Comparison of ENCODE assay signal across 8 cellular contexts in the genomic region with DNA sequence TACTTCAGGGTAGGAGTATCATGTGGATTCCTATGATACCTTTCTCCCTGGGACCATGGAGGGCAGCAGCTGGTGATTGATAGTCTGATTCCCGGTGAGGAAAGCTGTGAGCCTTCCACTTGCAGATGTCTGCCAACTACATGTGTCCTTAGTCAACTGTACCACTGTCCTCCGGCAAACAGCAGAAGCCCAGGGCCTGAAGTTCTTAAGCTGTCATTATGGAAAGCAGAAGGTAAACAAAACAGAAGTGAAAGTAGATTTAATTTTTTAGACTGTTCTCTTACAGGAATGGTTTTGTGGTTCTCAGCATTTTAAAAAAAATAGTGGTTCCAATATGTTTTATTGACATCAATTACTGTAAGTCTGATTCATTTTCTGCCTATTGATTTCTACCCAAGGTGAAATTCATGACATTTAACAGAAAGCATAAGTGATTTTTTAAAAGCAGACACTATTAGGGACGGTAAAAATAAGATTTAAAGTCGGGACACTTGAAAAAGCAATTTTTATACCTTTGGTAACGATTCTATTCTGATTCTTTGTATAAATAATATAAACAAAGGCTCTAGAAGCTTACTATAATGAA. TPM values are rescaled to one million over a fixed set of nuclear protein-coding genes. Genes with fewer than 3 reads are reported as not detected.
DNase-seq lines count a peak whose midpoint lies in the region; ATAC-seq and TF ChIP-seq lines count a peak whose summit lies in the region.

No MANE protein-coding gene starts in this region.

- peak overlapping the region; percentile 1 for H3K27ac ChIP-seq in left ventricle myocardium inferior (replicated peaks)
- no peak overlapping the region for H3K27ac ChIP-seq in WERI-Rb-1

- intact Hi-C loops in left ventricle myocardium inferior (cut with micrococcal nuclease): no loop called here

- H3K36me3 ChIP-seq in left ventricle myocardium inferior (no peaks in the 10 kb centered on the region), WERI-Rb-1 (peaks cover 6% of the 10 kb centered on the region)

- no peak for TF ChIP-seq CTCF in AG10803 (conservative IDR thresholded peaks at IDR 0.05; ENCODE audit: low read length)
- no peak for TF ChIP-seq CTCF in left ventricle myocardium inferior (IDR thresholded peaks at IDR 0.05; ENCODE audit: borderline replicate concordance)
- TF ChIP-seq CTCF in WERI-Rb-1 (IDR thresholded peaks at IDR 0.05; ENCODE audit: low read depth, low read length): no peak

- no peak for DNase-seq in AG10803 (ENCODE audit: low read depth)
- DNase-seq in OCI-M1 (lab: John Stamatoyannopoulos, UW): peak; percentile 35
- DNase-seq in left ventricle myocardium inferior: no peak
- no peak for DNase-seq in NCI-H2029 (lab: John Stamatoyannopoulos, UW)
- DNase-seq in WERI-Rb-1: no peak
- DNase-seq in DMS153 treated with DMSO at 0.1 percent for 48 hours (lab: John Stamatoyannopoulos, UW; ENCODE audit: unreplicated experiment): no peak

- ATAC-seq in GM18867 (IDR thresholded peaks at IDR 0.05; ENCODE audit: unreplicated experiment): peak; percentile 54
- no peak for ATAC-seq in GM19395 (IDR thresholded peaks at IDR 0.05; ENCODE audit: unreplicated experiment)

- H3K4me3 ChIP-seq in AG10803 (ENCODE audit: low read length) (peak overlapping the region; percentile 12), left ventricle myocardium inferior (no peak overlapping the region), WERI-Rb-1 (ENCODE audit: low read depth, low read length) (no peak overlapping the region)

- H3K4me1 ChIP-seq in left ventricle myocardium inferior: peaks cover 89% of the 10 kb centered on the region

- H3K27me3 ChIP-seq in left ventricle myocardium inferior (ENCODE audit: low read depth) (no peaks in the 10 kb centered on the region), WERI-Rb-1 (ENCODE audit: insufficient read depth, low read depth, severe bottlenecking) (no peaks in the 10 kb centered on the region)

- no peaks in the 10 kb centered on the region for H3K9me3 ChIP-seq in left ventricle myocardium inferior (replicated peaks)
- H3K9me3 ChIP-seq in WERI-Rb-1 (ENCODE audit: severe bottlenecking): no peaks in the 10 kb centered on the region

RNA-seq across cellular contexts. Expression of gene PTPN1, which starts 36.6 kb away (rescaled TPM):
- total RNA-seq in left ventricle myocardium inferior: 25.7 TPM
